In the genomic region with DNA sequence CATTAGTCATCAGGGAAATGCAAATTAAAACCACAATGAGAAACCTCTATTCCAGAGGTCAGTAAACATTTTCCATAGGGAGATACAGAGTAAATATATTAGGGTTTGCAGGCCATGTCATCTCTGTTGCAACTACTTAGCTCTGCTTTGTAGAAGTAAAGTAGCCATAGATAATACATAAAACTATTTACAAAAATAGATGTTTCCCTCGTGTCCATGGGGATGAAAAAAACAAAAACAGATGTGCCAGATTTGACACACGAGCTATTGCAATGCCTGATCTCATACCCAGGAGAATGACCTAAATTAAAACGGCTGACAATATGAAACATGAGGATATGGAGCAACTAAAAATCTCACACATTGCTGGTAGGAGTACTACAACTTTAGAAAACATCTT, we compare ENCODE assay signal across 17 cellular contexts. TPM values are rescaled to one million over a fixed set of nuclear protein-coding genes. Genes with fewer than 3 reads are reported as not detected.
DNase-seq lines count a peak whose midpoint lies in the region; ATAC-seq and TF ChIP-seq lines count a peak whose summit lies in the region.
"Had no signal": no experiment of that assay in that cellular context is flagged by ENCODE, and none has a peak within 500 bp of the region (broad histone marks: within the 10 kb centered on the region; RNA-seq: fewer than 3 reads in every experiment).

No MANE protein-coding gene starts in this region.

- H3K27me3 ChIP-seq in right atrium auricular region (no peaks in the 10 kb centered on the region), SK-N-SH (ENCODE audit: insufficient read depth) (no peaks in the 10 kb centered on the region), suprapubic skin (no peaks in the 10 kb centered on the region)
- H3K27me3 ChIP-seq: left lung, SJCRH30 had no signal

- WGBS in SK-N-SH (ENCODE audit: low lambda C conversion rate), result 36% methylated on average over 3 of the region's 3 CpGs
- WGBS in suprapubic skin, result 23% methylated on average over 3 of the region's 3 CpGs

- intact Hi-C loops in Right ventricle myocardium superior (cut with DNase I), result no loop called here

- POLR2A ChIA-PET in SK-N-SH (lab: Yijun Ruan, JAX), result interaction anchor here (1.0 kb wide), 2 partner anchors 18 to 27 kb away, joined by 3 to 4 read pairs; a partner anchor contains a TSS

- TF ChIP-seq EP300 in SK-N-SH (IDR thresholded peaks at IDR 0.05; ENCODE audit: borderline replicate concordance in 1 of 2, low read depth in 1 of 2, low read length in 1 of 2) (no peak), suprapubic skin (IDR thresholded peaks at IDR 0.05) (no peak)

- peaks cover 40% of the 10 kb centered on the region for H3K36me3 ChIP-seq in right atrium auricular region
- peaks cover 57 to 83% of the 10 kb centered on the region in 2 experiments for H3K36me3 ChIP-seq in SK-N-SH (replicated peaks in 1 of 2; ENCODE audit: control insufficient read depth in 1 of 2, insufficient read depth in 2 of 2, low read length in 1 of 2)
- peaks cover 67% of the 10 kb centered on the region for H3K36me3 ChIP-seq in suprapubic skin

- H3K4me3 ChIP-seq in right atrium auricular region (no peak overlapping the region), SK-N-SH (ENCODE audit: low read depth in 2 of 2, low read length in 1 of 2) (no peak overlapping the region), fibroblast of the aortic adventitia (ENCODE audit: low read depth, low read length) (no peak overlapping the region), suprapubic skin (no peak overlapping the region)
- H3K4me3 ChIP-seq: left lung, SJCRH30 had no signal

- no peak overlapping the region for H3K27ac ChIP-seq in right atrium auricular region
- H3K27ac ChIP-seq in SK-N-SH (ENCODE audit: low read depth in 2 of 2, low read length in 1 of 2), result peak overlapping the region in 1 of 2 experiments; percentile 23; a peak in 2 of 4 replicates
- peak overlapping the region; percentile 56 for H3K27ac ChIP-seq in suprapubic skin
- H3K27ac ChIP-seq: left lung, SJCRH30 had no signal

- peaks cover 8% of the 10 kb centered on the region for H3F3A ChIP-seq in SK-N-SH (replicated peaks; ENCODE audit: insufficient read depth)

- TF ChIP-seq CTCF in right atrium auricular region (IDR thresholded peaks at IDR 0.05) (no peak), SK-N-SH (IDR thresholded peaks at IDR 0.05) (no peak), fibroblast of the aortic adventitia (IDR thresholded peaks at IDR 0.05; ENCODE audit: insufficient read depth, low read length) (no peak), suprapubic skin (IDR thresholded peaks at IDR 0.05) (no peak)

- H3K9me3 ChIP-seq in right atrium auricular region, result no peaks in the 10 kb centered on the region
- H3K9me3 ChIP-seq in SK-N-SH, result no peaks in the 10 kb centered on the region
- no peaks in the 10 kb centered on the region for H3K9me3 ChIP-seq in suprapubic skin
- H3K9me3 ChIP-seq: left lung, SJCRH30 had no signal

- peaks cover 0 to 5% of the 10 kb centered on the region in 2 donors for H3K4me1 ChIP-seq in right atrium auricular region
- peaks cover 0 to 7% of the 10 kb centered on the region in 2 experiments; a peak in 3 of 4 replicates for H3K4me1 ChIP-seq in SK-N-SH (ENCODE audit: control insufficient read depth in 1 of 2, insufficient read depth in 2 of 2, low read depth in 1 of 2, low read length in 1 of 2)
- no peaks in the 10 kb centered on the region for H3K4me1 ChIP-seq in suprapubic skin
- H3K4me1 ChIP-seq: left lung, SJCRH30 had no signal

- DNase-seq in Right ventricle myocardium superior (no peak), right atrium auricular region (ENCODE audit: low spot score) (no peak), SK-N-SH (no peak), fibroblast of the aortic adventitia (ENCODE audit: low read depth) (peak; percentile 18), suprapubic skin (ENCODE audit: low spot score in 2 of 2) (no peak), COR-L47 (lab: John Stamatoyannopoulos, UW) (no peak), iPS-NIHi7 (ENCODE audit: extremely low spot score) (no peak)
- DNase-seq: activated CD4-positive, alpha-beta memory T cell treated with anti-CD3 and anti-CD28 coated beads for 36 hours; activated effector memory CD4-positive, alpha-beta T cell treated with Interleukin-2 at 50 U/mL for 16 hours; cortex of kidney; erythroblast; hypothalamus; left lung; naive thymus-derived CD8-positive, alpha-beta T cell; NCI-H1092 treated with DMSO at 0.1 percent for 48 hours; SJCRH30 had no signal

- H4K20me1 ChIP-seq in SK-N-SH (ENCODE audit: insufficient read depth), result no peaks in the 10 kb centered on the region

- CTCF ChIA-PET in SK-N-SH (lab: Yijun Ruan, JAX), result interaction anchor here (0.7 to 1.6 kb wide), 3 partner anchors 9 to 36 kb away, joined by 4 read pairs; no protein-coding TSS in a partner anchor

- H3K79me2 ChIP-seq in SK-N-SH (ENCODE audit: insufficient read depth), result peaks cover 11% of the 10 kb centered on the region

- no peaks in the 10 kb centered on the region for H3K9me2 ChIP-seq in SK-N-SH

- ATAC-seq in Right ventricle myocardium superior (ENCODE audit: poor library complexity) (peak; percentile 71), HG02852 (IDR thresholded peaks at IDR 0.05; ENCODE audit: unreplicated experiment) (no peak)
- ATAC-seq: left lung; naive thymus-derived CD8-positive, alpha-beta T cell had no signal

- H2AFZ ChIP-seq in SK-N-SH (ENCODE audit: low read depth), result no peak overlapping the region

- no peak overlapping the region for H3K9ac ChIP-seq in SK-N-SH

- H3K4me2 ChIP-seq in SK-N-SH, result no peak overlapping the region

- no peak for TF ChIP-seq POLR2A in suprapubic skin (IDR thresholded peaks at IDR 0.05)

- TF ChIP-seq RAD21 in SK-N-SH (IDR thresholded peaks at IDR 0.05; ENCODE audit: low read length), result no peak

TF ChIP-seq in SK-N-SH, 30 proteins besides CTCF, POLR2A, EP300 and RAD21 (continues in another document):
- TF ChIP-seq, protein P1, sequence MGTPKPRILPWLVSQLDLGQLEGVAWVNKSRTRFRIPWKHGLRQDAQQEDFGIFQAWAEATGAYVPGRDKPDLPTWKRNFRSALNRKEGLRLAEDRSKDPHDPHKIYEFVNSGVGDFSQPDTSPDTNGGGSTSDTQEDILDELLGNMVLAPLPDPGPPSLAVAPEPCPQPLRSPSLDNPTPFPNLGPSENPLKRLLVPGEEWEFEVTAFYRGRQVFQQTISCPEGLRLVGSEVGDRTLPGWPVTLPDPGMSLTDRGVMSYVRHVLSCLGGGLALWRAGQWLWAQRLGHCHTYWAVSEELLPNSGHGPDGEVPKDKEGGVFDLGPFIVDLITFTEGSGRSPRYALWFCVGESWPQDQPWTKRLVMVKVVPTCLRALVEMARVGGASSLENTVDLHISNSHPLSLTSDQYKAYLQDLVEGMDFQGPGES (IDR thresholded peaks at IDR 0.05; ENCODE audit: low read depth, low read length), result no peak
- TF ChIP-seq GATA2 (CRISPR knock-in tag; IDR thresholded peaks at IDR 0.05) (no peak), ELF1 (IDR thresholded peaks at IDR 0.05) (no peak), TAF1 (IDR thresholded peaks at IDR 0.05; ENCODE audit: borderline replicate concordance, low read depth, low read length) (no peak), MXI1 (IDR thresholded peaks at IDR 0.05; ENCODE audit: low read depth, low read length) (0 out of 2 replicates have a peak, but pooled peaks have one; percentile 30)
- TF ChIP-seq, protein P2, sequence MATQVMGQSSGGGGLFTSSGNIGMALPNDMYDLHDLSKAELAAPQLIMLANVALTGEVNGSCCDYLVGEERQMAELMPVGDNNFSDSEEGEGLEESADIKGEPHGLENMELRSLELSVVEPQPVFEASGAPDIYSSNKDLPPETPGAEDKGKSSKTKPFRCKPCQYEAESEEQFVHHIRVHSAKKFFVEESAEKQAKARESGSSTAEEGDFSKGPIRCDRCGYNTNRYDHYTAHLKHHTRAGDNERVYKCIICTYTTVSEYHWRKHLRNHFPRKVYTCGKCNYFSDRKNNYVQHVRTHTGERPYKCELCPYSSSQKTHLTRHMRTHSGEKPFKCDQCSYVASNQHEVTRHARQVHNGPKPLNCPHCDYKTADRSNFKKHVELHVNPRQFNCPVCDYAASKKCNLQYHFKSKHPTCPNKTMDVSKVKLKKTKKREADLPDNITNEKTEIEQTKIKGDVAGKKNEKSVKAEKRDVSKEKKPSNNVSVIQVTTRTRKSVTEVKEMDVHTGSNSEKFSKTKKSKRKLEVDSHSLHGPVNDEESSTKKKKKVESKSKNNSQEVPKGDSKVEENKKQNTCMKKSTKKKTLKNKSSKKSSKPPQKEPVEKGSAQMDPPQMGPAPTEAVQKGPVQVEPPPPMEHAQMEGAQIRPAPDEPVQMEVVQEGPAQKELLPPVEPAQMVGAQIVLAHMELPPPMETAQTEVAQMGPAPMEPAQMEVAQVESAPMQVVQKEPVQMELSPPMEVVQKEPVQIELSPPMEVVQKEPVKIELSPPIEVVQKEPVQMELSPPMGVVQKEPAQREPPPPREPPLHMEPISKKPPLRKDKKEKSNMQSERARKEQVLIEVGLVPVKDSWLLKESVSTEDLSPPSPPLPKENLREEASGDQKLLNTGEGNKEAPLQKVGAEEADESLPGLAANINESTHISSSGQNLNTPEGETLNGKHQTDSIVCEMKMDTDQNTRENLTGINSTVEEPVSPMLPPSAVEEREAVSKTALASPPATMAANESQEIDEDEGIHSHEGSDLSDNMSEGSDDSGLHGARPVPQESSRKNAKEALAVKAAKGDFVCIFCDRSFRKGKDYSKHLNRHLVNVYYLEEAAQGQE (IDR thresholded peaks at IDR 0.05; ENCODE audit: low read depth, low read length), result no peak

RNA-seq across cellular contexts. Expression of a gene that starts 17.3 kb away (rescaled TPM):
- total RNA-seq in Right ventricle myocardium superior (16.1 TPM), right atrium auricular region (10 to 100 TPM; 12.3 to 18.2 TPM), fibroblast of the aortic adventitia (ENCODE audit: low replicate concordance) (25.9 and 35.2 TPM in 2 replicates), suprapubic skin (10 to 100 TPM; 19.0 to 42.9 (median 23.9) TPM)
- polyA plus RNA-seq in SK-N-SH (2012; rRNA removed), result 3.2 and 4.8 TPM in 2 replicates
- polyA plus RNA-seq in SK-N-SH (2012; cell fraction: cytosol; rRNA removed), result 5.3 and 5.8 TPM in 2 replicates
- 4.7 and 10.1 TPM in 2 replicates for polyA plus RNA-seq in SK-N-SH (2012; cell fraction: nucleus; rRNA removed)

RNA-seq across cellular contexts. Expression of a gene that starts 43.7 kb away (rescaled TPM):
- total RNA-seq in Right ventricle myocardium superior (13.6 TPM), right atrium auricular region (10 to 100 TPM in 1 of 2 donors, 1 to 10 TPM in 1; 7.2 to 14.9 TPM), fibroblast of the aortic adventitia (ENCODE audit: low replicate concordance) (33.9 and 49.3 TPM in 2 replicates), suprapubic skin (1 to 10 TPM; 5.7 to 9.3 (median 8.1) TPM)
- 20.8 and 27.7 TPM in 2 replicates for polyA plus RNA-seq in SK-N-SH (2012; rRNA removed)
- 30.6 and 38.6 TPM in 2 replicates for polyA plus RNA-seq in SK-N-SH (2012; cell fraction: cytosol; rRNA removed)
- polyA plus RNA-seq in SK-N-SH (2012; cell fraction: nucleus; rRNA removed), result 6.0 and 13.5 TPM in 2 replicates

RNA-seq across cellular contexts. Expression of a gene that starts 49.1 kb away (rescaled TPM):
- 29.1 TPM for total RNA-seq in Right ventricle myocardium superior
- total RNA-seq in right atrium auricular region, result 10 to 100 TPM; 23.2 to 28.1 TPM
- 9.2 and 12.2 TPM in 2 replicates for polyA plus RNA-seq in SK-N-SH (2012; rRNA removed)
- 13.5 and 19.1 TPM in 2 replicates for polyA plus RNA-seq in SK-N-SH (2012; cell fraction: cytosol; rRNA removed)
- polyA plus RNA-seq in SK-N-SH (2012; cell fraction: nucleus; rRNA removed), result 9.9 and 20.7 TPM in 2 replicates
- total RNA-seq in fibroblast of the aortic adventitia (ENCODE audit: low replicate concordance), result 47.9 and 50.9 TPM in 2 replicates
- 10 to 100 TPM; 20.7 to 30.0 (median 25.5) TPM for total RNA-seq in suprapubic skin
